1 cellular context compared by ENCODE assay signal in genomic region chr2:166373951-166374350, GRCh38.
TF ChIP-seq lines count a peak whose summit lies in the region.

No MANE protein-coding gene starts in this region.

TF ChIP-seq in HepG2, 621 proteins besides CTCF, POLR2A, EP300 and RAD21 (continued from another document):
- TF ChIP-seq ZBTB49 (CRISPR knock-in tag; IDR thresholded peaks at IDR 0.05; ENCODE audit: borderline replicate concordance): no peak
- no peak for TF ChIP-seq ZNF570 (CRISPR knock-in tag; IDR thresholded peaks at IDR 0.05; ENCODE audit: borderline replicate concordance)
- TF ChIP-seq HDAC2 (CRISPR knock-in tag; IDR thresholded peaks at IDR 0.05): 0 out of 2 replicates have a peak, but pooled peaks have one; percentile 27
- TF ChIP-seq IRF2 (CRISPR knock-in tag; IDR thresholded peaks at IDR 0.05): 0 out of 2 replicates have a peak, but pooled peaks have one; percentile 23
- no peak for TF ChIP-seq DRAP1 (CRISPR knock-in tag; IDR thresholded peaks at IDR 0.05)
- peak; percentile 67 for TF ChIP-seq LCORL (IDR thresholded peaks at IDR 0.05)
- TF ChIP-seq LCORL (CRISPR knock-in tag; IDR thresholded peaks at IDR 0.05): no peak
- TF ChIP-seq SAP130 (CRISPR knock-in tag; IDR thresholded peaks at IDR 0.05; ENCODE audit: low read depth): peak; percentile 47; the same call in 1 of the 2 replicates
- peak; percentile 24; the same call in 1 of the 2 replicates for TF ChIP-seq ARID5B (CRISPR knock-in tag; IDR thresholded peaks at IDR 0.05)
- TF ChIP-seq MAFF (IDR thresholded peaks at IDR 0.05; ENCODE audit: low read depth, low read length): 0 out of 2 replicates have a peak, but pooled peaks have one; percentile 11
- peak; percentile 84; the same call in 1 of the 2 replicates for TF ChIP-seq NFIC (IDR thresholded peaks at IDR 0.05; ENCODE audit: low read length)
- no peak for TF ChIP-seq SUZ12 (IDR thresholded peaks at IDR 0.05; ENCODE audit: low read depth, low read length)
- TF ChIP-seq ZNF296 (CRISPR knock-in tag; conservative IDR thresholded peaks at IDR 0.05): no peak
- TF ChIP-seq ZNF776 (CRISPR knock-in tag; IDR thresholded peaks at IDR 0.05): no peak
- TF ChIP-seq GLI4 (CRISPR knock-in tag; IDR thresholded peaks at IDR 0.05; ENCODE audit: borderline replicate concordance): no peak
- no peak for TF ChIP-seq ZBTB2 (CRISPR knock-in tag; IDR thresholded peaks at IDR 0.05; ENCODE audit: low read depth)
- no peak for TF ChIP-seq ZBTB8A (CRISPR knock-in tag; IDR thresholded peaks at IDR 0.05; ENCODE audit: borderline replicate concordance, low read depth)
- TF ChIP-seq ZNF333 (CRISPR knock-in tag; IDR thresholded peaks at IDR 0.05; ENCODE audit: borderline replicate concordance): no peak
- no peak for TF ChIP-seq THYN1 (CRISPR knock-in tag; IDR thresholded peaks at IDR 0.05; ENCODE audit: borderline replicate concordance, low read depth)
- no peak for TF ChIP-seq RXRB (CRISPR knock-in tag; IDR thresholded peaks at IDR 0.05; ENCODE audit: borderline replicate concordance)
- no peak for TF ChIP-seq HNF4G (IDR thresholded peaks at IDR 0.05; ENCODE audit: borderline replicate concordance, low read depth, low read length)
- TF ChIP-seq HNF4G (CRISPR knock-in tag; IDR thresholded peaks at IDR 0.05; ENCODE audit: borderline replicate concordance, low read depth): no peak
- TF ChIP-seq ZBTB4 (CRISPR knock-in tag; IDR thresholded peaks at IDR 0.05; ENCODE audit: borderline replicate concordance): no peak
- peak; percentile 86 for TF ChIP-seq FOSL2 (CRISPR knock-in tag; IDR thresholded peaks at IDR 0.05)
- TF ChIP-seq SIX1 (CRISPR knock-in tag; IDR thresholded peaks at IDR 0.05; ENCODE audit: borderline replicate concordance): 0 out of 2 replicates have a peak, but pooled peaks have one; percentile 48
- TF ChIP-seq FOSL1 (CRISPR knock-in tag; IDR thresholded peaks at IDR 0.05; ENCODE audit: borderline replicate concordance): peak; percentile 38; the same call in 1 of the 2 replicates
- 0 out of 2 replicates have a peak, but pooled peaks have one; percentile 24 for TF ChIP-seq RCOR2 (CRISPR knock-in tag; IDR thresholded peaks at IDR 0.05)
- 0 out of 2 replicates have a peak, but pooled peaks have one; percentile 18 for TF ChIP-seq ZFY (CRISPR knock-in tag; IDR thresholded peaks at IDR 0.05)
- TF ChIP-seq GATAD2A (CRISPR knock-in tag; IDR thresholded peaks at IDR 0.05): peak; percentile 49
- TF ChIP-seq ZFP1 (CRISPR knock-in tag; IDR thresholded peaks at IDR 0.05): no peak
- TF ChIP-seq FOXP4 (CRISPR knock-in tag; IDR thresholded peaks at IDR 0.05): no peak
- TF ChIP-seq HOMEZ (CRISPR knock-in tag; IDR thresholded peaks at IDR 0.05; ENCODE audit: low read depth): 0 out of 2 replicates have a peak, but pooled peaks have one; percentile 47
- TF ChIP-seq ZSCAN31 (CRISPR knock-in tag; IDR thresholded peaks at IDR 0.05; ENCODE audit: low read depth): no peak
- TF ChIP-seq ZBTB43 (CRISPR knock-in tag; conservative IDR thresholded peaks at IDR 0.05): no peak
TF ChIP-seq in HepG2: peak in this region for 15.
